Comparison of ENCODE assay signal across 25 cellular contexts in genomic region chr4:164789047-164789446, GRCh38. TPM values are rescaled to one million over a fixed set of nuclear protein-coding genes. Genes with fewer than 3 reads are reported as not detected.
"Had no signal": no experiment of that assay in that cellular context is flagged by ENCODE, and none has a peak within 500 bp of the region (broad histone marks: within the 10 kb centered on the region; RNA-seq: fewer than 3 reads in every experiment).

No MANE protein-coding gene starts in this region.

- H3K27ac ChIP-seq: HL-60, KMS-11, SJSA1 had no signal

- H3K4me2 ChIP-seq: KMS-11, SK-N-SH had no signal

- H3K4me3 Mint-ChIP-seq: IgD-negative memory B cell had no signal

- H3K9me3 ChIP-seq: SJSA1, SK-N-SH had no signal

- DNase-seq: Kasumi-1, MM.1S, NCI-H1092 treated with DMSO at 0.1 percent for 48 hours, NCI-H1436, NCI-H187, NCI-H2029, NCI-H2081 treated with DMSO at 0.1 percent for 48 hours, NCI-H2171, NCI-H226, NCI-H446, NCI-H510A, NCI-H524 treated with DMSO at 0.1 percent for 48 hours, NCI-H69, NCI-H774, Right ventricle myocardium superior, RPMI8226, SIG-M5, SK-N-SH, SW 1271 had no signal

- H3K4me1 Mint-ChIP-seq: IgD-negative memory B cell had no signal

- H3K36me3 ChIP-seq: SJSA1 had no signal

- H3K27me3 ChIP-seq: SJSA1 had no signal

- H3K9me3 Mint-ChIP-seq: IgD-negative memory B cell had no signal

- ATAC-seq: K562 had no signal

- H3K4me3 ChIP-seq: K562, SJSA1 had no signal

- H3K27ac Mint-ChIP-seq: IgD-negative memory B cell had no signal

- H3K4me1 ChIP-seq: SJSA1 had no signal

- H3K9ac ChIP-seq: KMS-11, SK-N-SH had no signal

RNA-seq across cellular contexts. Expression of gene SMIM31, which starts 35.1 kb away (rescaled TPM):
- total RNA-seq: K562, M059J, Right ventricle myocardium superior, SJSA1 had no signal
- polyA plus RNA-seq: IgD-negative memory B cell, K562, SK-N-SH had no signal
